Comparison of ENCODE assay signal across 26 cellular contexts in the genomic region with DNA sequence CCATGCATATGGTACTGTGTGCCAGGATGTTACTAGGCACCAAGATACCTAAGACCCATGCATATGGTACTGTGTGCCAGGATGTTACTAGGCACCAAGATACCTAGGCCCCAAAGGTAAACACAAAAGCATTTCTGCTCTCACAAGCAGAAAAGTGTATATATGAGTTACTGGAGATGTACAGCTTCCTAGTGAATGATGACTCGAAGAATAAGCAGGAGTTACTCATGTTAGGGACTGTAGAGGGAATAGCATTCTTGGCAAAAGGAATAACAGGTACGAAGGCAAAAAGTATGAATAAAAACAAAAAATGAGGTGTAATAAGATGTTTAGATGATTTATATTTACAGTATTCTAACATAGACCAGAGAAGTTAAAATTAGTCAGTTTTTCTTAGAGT.
DNase-seq lines count a peak whose midpoint lies in the region; ATAC-seq, FAIRE-seq and TF ChIP-seq lines count a peak whose summit lies in the region.
"Had no signal": no experiment of that assay in that cellular context is flagged by ENCODE, and none has a peak within 500 bp of the region (broad histone marks: within the 10 kb centered on the region; RNA-seq: fewer than 3 reads in every experiment).

No MANE protein-coding gene starts in this region.

- no peak for TF ChIP-seq EP300 in upper lobe of left lung (IDR thresholded peaks at IDR 0.05)

- CTCF ChIA-PET in PC-3 (lab: Charles Lee), result no interaction called here

- H3K27me3 ChIP-seq in GM23248 (replicated peaks; ENCODE audit: insufficient read depth), result no peaks in the 10 kb centered on the region
- H3K27me3 ChIP-seq in PC-3 (ENCODE audit: low read length), result no peaks in the 10 kb centered on the region
- no peaks in the 10 kb centered on the region for H3K27me3 ChIP-seq in upper lobe of left lung
- H3K27me3 ChIP-seq: BE2C had no signal

- H4K20me1 ChIP-seq in GM23248 (ENCODE audit: insufficient read depth) (no peaks in the 10 kb centered on the region), PC-3 (ENCODE audit: low read length) (no peaks in the 10 kb centered on the region)

- peak; percentile 41 for FAIRE-seq in D721Med (lab: Jason Lieb, UNC)
- FAIRE-seq: A204.1, GM18507, HepG2 had no signal

- DNase-seq in D721Med (ENCODE audit: insufficient read length, low spot score), result no peak
- DNase-seq in GM23248, result peak; percentile 44
- DNase-seq in PC-3, result peak; percentile 47
- peak; percentile 36 for DNase-seq in fibroblast of mammary gland (ENCODE audit: low read depth)
- DNase-seq in NCI-H524 treated with DMSO at 0.1 percent for 48 hours (lab: John Stamatoyannopoulos, UW), result no peak
- no peak for DNase-seq in RKO (ENCODE audit: low spot score)
- no peak for DNase-seq in upper lobe of left lung
- no peak for DNase-seq in putamen (ENCODE audit: low spot score)
- DNase-seq: BE2C, DMS79, GOT3, KBM-7, NCI-H1092, NCI-H1436, NCI-H187 treated with DMSO at 0.1 percent for 48 hours, NCI-H2107, NCI-H2227 treated with DMSO at 0.1 percent for 48 hours, NCI-H510A treated with DMSO at 0.1 percent for 48 hours, OCI-M1, RPMI8226, SHP77 treated with DMSO at 0.1 percent for 48 hours, T-helper 1 cell had no signal

- in situ Hi-C loops in GM23248 (cut with MboI), result no loop called here

- ATAC-seq in PC-3 (peak; percentile 64), upper lobe of left lung (ENCODE audit: low FRiP score in 2 of 2) (no peak)
- ATAC-seq: HepG2 had no signal

- BruUV-seq in PC-3 (replicated peaks; lab: Mats Ljungman, UMichigan), result no TSS peak

- H3K4me1 ChIP-seq in GM23248 (ENCODE audit: insufficient read depth) (peaks cover 44% of the 10 kb centered on the region), PC-3 (ENCODE audit: insufficient read depth, low read length) (peaks cover 19% of the 10 kb centered on the region), upper lobe of left lung (no peaks in the 10 kb centered on the region)
- H3K4me1 ChIP-seq: BE2C had no signal

- 58 to 59% methylated on average over 2 of the region's 2 CpGs for WGBS in GM23248 (ENCODE audit: low coverage in 1 of 2, low lambda C conversion rate in 2 of 2, missing lambda C conversion rate in 2 of 2), 2 experiments
- WGBS in upper lobe of left lung, 2 donors, result 95 to 98% methylated on average over 2 of the region's 2 CpGs

- H3K4me3 ChIP-seq in GM23248, result no peak overlapping the region
- H3K4me3 ChIP-seq in PC-3 (ENCODE audit: low read length), result no peak overlapping the region
- H3K4me3 ChIP-seq in fibroblast of mammary gland (ENCODE audit: control insufficient read depth, low read depth, low read length), result no peak overlapping the region
- no peak overlapping the region for H3K4me3 ChIP-seq in upper lobe of left lung
- H3K4me3 ChIP-seq: SK-N-MC had no signal

- H3K79me2 ChIP-seq in GM23248 (ENCODE audit: insufficient read depth) (no peaks in the 10 kb centered on the region), PC-3 (ENCODE audit: low read length) (no peaks in the 10 kb centered on the region)

- intact Hi-C loops in PC-3 (cut with micrococcal nuclease), result no loop called here

- H3K36me3 ChIP-seq in GM23248 (ENCODE audit: low read depth) (no peaks in the 10 kb centered on the region), PC-3 (ENCODE audit: low read depth, low read length) (no peaks in the 10 kb centered on the region), upper lobe of left lung (no peaks in the 10 kb centered on the region)
- H3K36me3 ChIP-seq: BE2C had no signal

- H3F3A ChIP-seq in GM23248 (ENCODE audit: insufficient read depth) (peaks cover 30% of the 10 kb centered on the region), PC-3 (ENCODE audit: low read length, unreplicated experiment) (no peaks in the 10 kb centered on the region)

- H3K9me2 ChIP-seq in GM23248 (ENCODE audit: insufficient read depth) (no peaks in the 10 kb centered on the region), PC-3 (replicated peaks; ENCODE audit: low read length) (no peaks in the 10 kb centered on the region)

- no peak for TF ChIP-seq POLR2A in upper lobe of left lung (IDR thresholded peaks at IDR 0.05)

- TF ChIP-seq CTCF in D721Med (IDR thresholded peaks at IDR 0.05; ENCODE audit: insufficient read depth, missing control alignments) (no peak), PC-3 (conservative IDR thresholded peaks at IDR 0.05; ENCODE audit: low read depth, low read length) (no peak), fibroblast of mammary gland (conservative IDR thresholded peaks at IDR 0.05; ENCODE audit: control insufficient read depth, insufficient read depth, low read depth, low read length) (no peak), upper lobe of left lung (IDR thresholded peaks at IDR 0.05) (no peak)

- H3K9me3 ChIP-seq in GM23248 (ENCODE audit: low read depth) (no peaks in the 10 kb centered on the region), PC-3 (ENCODE audit: low read length) (no peaks in the 10 kb centered on the region), upper lobe of left lung (no peaks in the 10 kb centered on the region)
- H3K9me3 ChIP-seq: BE2C had no signal

- H3K4me2 ChIP-seq in GM23248 (ENCODE audit: unreplicated experiment), result no peak overlapping the region
- H3K4me2 ChIP-seq in PC-3 (ENCODE audit: low read length), result no peak overlapping the region

- H2AFZ ChIP-seq in GM23248 (no peak overlapping the region), PC-3 (ENCODE audit: low read length) (no peak overlapping the region)

- no peak overlapping the region for H3K9ac ChIP-seq in GM23248
- H3K9ac ChIP-seq in PC-3 (ENCODE audit: low read length), result no peak overlapping the region

- POLR2A ChIA-PET in PC-3 (lab: Charles Lee; ENCODE audit: unreplicated experiment), result interaction anchor here (0.6 kb wide), 1 partner anchor 183 kb away, joined by 4 read pairs; no protein-coding TSS in a partner anchor

- no peak overlapping the region for H3K27ac ChIP-seq in GM23248
- no peak overlapping the region for H3K27ac ChIP-seq in PC-3 (ENCODE audit: low read length)
- no peak overlapping the region for H3K27ac ChIP-seq in upper lobe of left lung
- H3K27ac ChIP-seq: SK-N-MC had no signal

Comparison
In these comparisons a context has a peak if more than half of its experiments do, and no peak if none do; other contexts are left out.
1. DNase-seq: peak in GM23248 (single experiment), PC-3 (single experiment) and fibroblast of mammary gland (single experiment); none in D721Med (single experiment), NCI-H524 treated with DMSO at 0.1 percent for 48 hours (single experiment), RKO (single experiment), upper lobe of left lung (0 of 2) and putamen (single experiment).